In genomic region chr21:33578959-33579542, GRCh38 we compare ENCODE assay signal across 10 cellular contexts. TPM values are rescaled to one million over a fixed set of nuclear protein-coding genes. Genes with fewer than 3 reads are reported as not detected.
DNase-seq lines count a peak whose midpoint lies in the region; ATAC-seq, FAIRE-seq and TF ChIP-seq lines count a peak whose summit lies in the region.
"Had no signal": no experiment of that assay in that cellular context is flagged by ENCODE, and none has a peak within 500 bp of the region (broad histone marks: within the 10 kb centered on the region; RNA-seq: fewer than 3 reads in every experiment).

No MANE protein-coding gene starts in this region.

- H3K27ac Mint-ChIP-seq in neural progenitor cell, result no peak overlapping the region

- H3K4me1 ChIP-seq in GM12878 (ENCODE audit: control insufficient read depth, insufficient read depth, low read length) (no peaks in the 10 kb centered on the region), neural progenitor cell (no peaks in the 10 kb centered on the region)

- TF ChIP-seq POLR2A in NB4 (IDR thresholded peaks at IDR 0.05; ENCODE audit: extremely low read depth, insufficient read length) (no peak), GM12878 (IDR thresholded peaks at IDR 0.05; ENCODE audit: low read depth, low read length) (no peak; the same call in 1 of the 2 replicates)

- in situ Hi-C loops in GM12878 (cut with MboI), result no loop called here

- no peak overlapping the region for H3K27ac ChIP-seq in GM12878 (ENCODE audit: control insufficient read depth, insufficient read depth)
- H3K27ac ChIP-seq in neural progenitor cell, result peak overlapping the region; percentile 69

- H4K20me1 ChIP-seq in GM12878 (ENCODE audit: control insufficient read depth, insufficient read depth) (no peaks in the 10 kb centered on the region), neural progenitor cell (ENCODE audit: low read depth) (peaks cover 12% of the 10 kb centered on the region)

- POLR2A ChIA-PET in GM12878 (lab: Charles Lee), result interaction anchor here (0.6 kb wide), 1 partner anchor 36 kb away, joined by 4 read pairs; no protein-coding TSS in a partner anchor

- H3K9ac ChIP-seq in GM12878 (ENCODE audit: control insufficient read depth, insufficient read depth, low read length) (no peak overlapping the region), neural progenitor cell (no peak overlapping the region)

- no peaks in the 10 kb centered on the region for H3K27me3 Mint-ChIP-seq in neural progenitor cell (ENCODE audit: insufficient read depth, low read depth)

- H3K4me3 ChIP-seq in NB4 (ENCODE audit: low read depth, low read length) (no peak overlapping the region), GM12878 (no peak overlapping the region), neural progenitor cell (no peak overlapping the region)

- H3K4me3 Mint-ChIP-seq in neural progenitor cell, result no peak overlapping the region

- peaks cover 57% of the 10 kb centered on the region for H3F3A ChIP-seq in neural progenitor cell (ENCODE audit: low read depth)

- TF ChIP-seq CTCF in NB4 (IDR thresholded peaks at IDR 0.05; ENCODE audit: low read depth, low read length) (no peak), GM12878 (IDR thresholded peaks at IDR 0.05 in 2 of 3, conservative IDR thresholded peaks at IDR 0.05 in 1 of 3; ENCODE audit: control insufficient read depth in 2 of 3, extremely low read depth in 1 of 3, insufficient read depth in 1 of 3, low read depth in 3 of 3, low read length in 3 of 3) (no peak), neural progenitor cell (IDR thresholded peaks at IDR 0.05) (no peak)

- intact Hi-C loops in GM12878 (cut with micrococcal nuclease; ENCODE audit: unreplicated experiment), result no loop called here

- SMC1A ChIA-PET in GM12878 (lab: Charles Lee; ENCODE audit: uncharacterized antibody, unreplicated experiment), result interaction anchor here (0.8 to 1.1 kb wide), 2 partner anchors 27 to 28 kb away, joined by 3 read pairs; no protein-coding TSS in a partner anchor

- no peak overlapping the region for H2AFZ ChIP-seq in GM12878 (ENCODE audit: control insufficient read depth, low read depth, low read length)
- H2AFZ ChIP-seq in neural progenitor cell (replicated peaks), result no peak overlapping the region

- RAD21 ChIA-PET in GM12878 (lab: Charles Lee; ENCODE audit: unreplicated experiment), result interaction anchor here (1.3 kb wide), 1 partner anchor 9 kb away, joined by 3 read pairs; the partner anchor contains the start of gene DONSON

- FAIRE-seq in GM12878 (lab: Jason Lieb, UNC), result no peak

- peak; percentile 17 for DNase-seq in SKM-1 treated with dmso at 0.1 percent for 144 hours (lab: John Stamatoyannopoulos, UW; ENCODE audit: unreplicated experiment)
- DNase-seq in SKM-1 (lab: John Stamatoyannopoulos, UW; ENCODE audit: unreplicated experiment), result no peak
- DNase-seq in NB4 (ENCODE audit: low read depth), result peak; percentile 52
- no peak for DNase-seq in GM12878 (ENCODE audit: low read depth, low spot score)
- no peak for DNase-seq in neural progenitor cell (ENCODE audit: low spot score)
- DNase-seq: effector CD8-positive, alpha-beta T cell; NCI-H1694 had no signal

- H3K9me3 Mint-ChIP-seq in neural progenitor cell, result no peaks in the 10 kb centered on the region

- 72% methylated on average over 7 of the region's 7 CpGs for WGBS in GM12878 (ENCODE audit: insufficient coverage, insufficient replicate concordance, low lambda C conversion rate, missing lambda C conversion rate)

- no TSS peak for BruUV-seq in GM12878 (replicated peaks; lab: Mats Ljungman, UMichigan)

- H3K4me1 Mint-ChIP-seq in neural progenitor cell, result no peaks in the 10 kb centered on the region

- H3K4me2 ChIP-seq in GM12878 (ENCODE audit: control insufficient read depth, insufficient read depth) (no peak overlapping the region), neural progenitor cell (no peak overlapping the region)

- H3K36me3 ChIP-seq in GM12878 (ENCODE audit: control insufficient read depth in 2 of 2, insufficient read depth in 2 of 2, low read length in 1 of 2), result peaks cover 0 to 18% of the 10 kb centered on the region in 2 experiments; a peak in 1 of 4 replicates
- peaks cover 21% of the 10 kb centered on the region for H3K36me3 ChIP-seq in neural progenitor cell

- H3K36me3 Mint-ChIP-seq in neural progenitor cell, result peaks cover 19% of the 10 kb centered on the region

- H3K9me3 ChIP-seq in GM12878 (replicated peaks; ENCODE audit: control insufficient read depth, insufficient read depth, low read length) (no peaks in the 10 kb centered on the region), neural progenitor cell (ENCODE audit: low read depth) (no peaks in the 10 kb centered on the region)

- H3K79me2 ChIP-seq in GM12878 (ENCODE audit: control insufficient read depth, insufficient read depth, low read length), result no peaks in the 10 kb centered on the region
- H3K79me2 ChIP-seq in neural progenitor cell (ENCODE audit: low read depth), result peaks cover 4% of the 10 kb centered on the region

- TF ChIP-seq EP300 in GM12878 (IDR thresholded peaks at IDR 0.05; ENCODE audit: borderline replicate concordance in 1 of 2, control insufficient read depth in 1 of 2, low read depth in 2 of 2, low read length in 2 of 2), result no peak

- ATAC-seq in GM12878, result peak; percentile 21; the same call in 1 of the 3 replicates
- no peak for ATAC-seq in GM19324 (IDR thresholded peaks at IDR 0.05; ENCODE audit: low FRiP score, unreplicated experiment)
- ATAC-seq in HG02623 (IDR thresholded peaks at IDR 0.05; ENCODE audit: unreplicated experiment), result no peak
- no peak for ATAC-seq in GM18519 (IDR thresholded peaks at IDR 0.05; ENCODE audit: low FRiP score, unreplicated experiment)

- H3K27me3 ChIP-seq in GM12878 (replicated peaks in 1 of 2; ENCODE audit: control insufficient read depth in 2 of 2, insufficient read depth in 2 of 2, low read length in 1 of 2) (no peaks in the 10 kb centered on the region), neural progenitor cell (no peaks in the 10 kb centered on the region)

- no peak for TF ChIP-seq RAD21 in GM12878 (IDR thresholded peaks at IDR 0.05; ENCODE audit: insufficient read depth, low read depth, low read length)

- CTCF ChIA-PET in GM12878 (lab: Yijun Ruan, JAX), result interaction anchor here (0.7 to 0.8 kb wide), 2 partner anchors 30 to 34 kb away, joined by 3 read pairs; no protein-coding TSS in a partner anchor

RNA-seq across cellular contexts. Expression of gene DONSON, which starts 9.4 kb away (rescaled TPM):
- total RNA-seq in GM12878 (2013; cell fraction: nucleolus; rRNA removed), result 25.2 and 30.0 TPM in 2 replicates
- total RNA-seq in GM12878 (2014; rRNA removed), result 28.1 and 29.1 TPM in 2 replicates
- total RNA-seq in GM12878 (2014; rRNA removed; fragmentation: Illumina TruSeq; extraction: Trizol), result 36.3 and 39.1 TPM in 2 replicates
- 21.6 and 23.4 TPM in 2 replicates for total RNA-seq in GM12878 (2021)
- polyA plus RNA-seq in GM12878 (2011; ENCODE audit: low read depth), result 17.2 TPM
- polyA plus RNA-seq in GM12878 (2011; rRNA removed), result 51.2 and 72.5 TPM in 2 replicates
- 24.8 and 27.8 TPM in 2 replicates for polyA plus RNA-seq in GM12878 (2011; cell fraction: cytosol; rRNA removed)
- polyA plus RNA-seq in GM12878 (2011; cell fraction: nucleus; rRNA removed), result 37.1 and 44.0 TPM in 2 replicates
- 27.8 and 39.7 TPM in 2 replicates for polyA plus RNA-seq in GM12878 (2012)
- 40.5 and 51.2 TPM in 2 replicates for polyA plus RNA-seq in GM12878 (2014; fragmentation: Illumina TruSeq; extraction: Trizol)
- 10 to 100 TPM; 13.6 to 25.8 TPM for polyA plus RNA-seq in GM12878 (2014; fragmentation: Nextera tagmentation; extraction: Ambion mirVana)
- polyA plus RNA-seq in GM12878 (2014; rRNA removed), result 23.7 and 26.7 TPM in 2 replicates
- polyA plus RNA-seq in GM12878 (2016; fragmentation: Nextera tagmentation; extraction: Ambion mirVana), result 10 to 100 TPM; 47.3 to 49.3 TPM
- polyA minus RNA-seq in GM12878 (2011; rRNA and poly(A)+ RNA removed), result 32.1 and 37.0 TPM in 2 replicates
- polyA minus RNA-seq in GM12878 (2011; cell fraction: cytosol; rRNA and poly(A)+ RNA removed), result 11.6 and 16.0 TPM in 2 replicates
- polyA minus RNA-seq in GM12878 (2011; cell fraction: nucleus; rRNA and poly(A)+ RNA removed), result 12.9 and 14.5 TPM in 2 replicates
- 41.0 and 67.8 TPM in 2 replicates for total RNA-seq in neural progenitor cell (ENCODE audit: low replicate concordance)

RNA-seq across cellular contexts. Expression of gene SON, which starts 36.2 kb away (rescaled TPM):
- 294 and 296 TPM in 2 replicates for total RNA-seq in GM12878 (2013; cell fraction: nucleolus; rRNA removed)
- total RNA-seq in GM12878 (2014; rRNA removed) (130 and 146 TPM in 2 replicates), GM12878 (2014; rRNA removed; fragmentation: Illumina TruSeq; extraction: Trizol) (122 and 133 TPM in 2 replicates), GM12878 (2021) (250 and 270 TPM in 2 replicates), neural progenitor cell (ENCODE audit: low replicate concordance) (200 and 227 TPM in 2 replicates)
- polyA plus RNA-seq in GM12878 (2011; ENCODE audit: low read depth), result 119 TPM
- polyA plus RNA-seq in GM12878 (2011; rRNA removed) (94.8 and 95.7 TPM in 2 replicates), GM12878 (2014; fragmentation: Illumina TruSeq; extraction: Trizol) (232 and 307 TPM in 2 replicates), GM12878 (2014; fragmentation: Nextera tagmentation; extraction: Ambion mirVana) (100 to 1,000 TPM; 418 to 788 TPM), GM12878 (2014; rRNA removed) (113 and 131 TPM in 2 replicates), GM12878 (2016; fragmentation: Nextera tagmentation; extraction: Ambion mirVana) (100 to 1,000 TPM; 462 to 491 TPM)
- 79.8 and 109 TPM in 2 replicates for polyA plus RNA-seq in GM12878 (2011; cell fraction: cytosol; rRNA removed)
- 266 and 369 TPM in 2 replicates for polyA plus RNA-seq in GM12878 (2011; cell fraction: nucleus; rRNA removed)
- 145 and 206 TPM in 2 replicates for polyA plus RNA-seq in GM12878 (2012)
- polyA minus RNA-seq in GM12878 (2011; rRNA and poly(A)+ RNA removed), result 196 and 218 TPM in 2 replicates
- polyA minus RNA-seq in GM12878 (2011; cell fraction: cytosol; rRNA and poly(A)+ RNA removed), result 76.0 and 102 TPM in 2 replicates
- 107 and 132 TPM in 2 replicates for polyA minus RNA-seq in GM12878 (2011; cell fraction: nucleus; rRNA and poly(A)+ RNA removed)

RNA-seq across cellular contexts. Expression of gene GART, which starts 37.1 kb away (rescaled TPM):
- total RNA-seq in GM12878 (2013; cell fraction: nucleolus; rRNA removed), result 305 and 315 TPM in 2 replicates
- total RNA-seq in GM12878 (2014; rRNA removed) (96.6 and 104 TPM in 2 replicates), GM12878 (2014; rRNA removed; fragmentation: Illumina TruSeq; extraction: Trizol) (115 and 116 TPM in 2 replicates), GM12878 (2021) (142 and 145 TPM in 2 replicates), neural progenitor cell (ENCODE audit: low replicate concordance) (108 and 129 TPM in 2 replicates)
- polyA plus RNA-seq in GM12878 (2011; ENCODE audit: low read depth), result 39.3 TPM
- polyA plus RNA-seq in GM12878 (2011; rRNA removed) (44.7 and 52.5 TPM in 2 replicates), GM12878 (2014; fragmentation: Illumina TruSeq; extraction: Trizol) (150 and 157 TPM in 2 replicates), GM12878 (2014; fragmentation: Nextera tagmentation; extraction: Ambion mirVana) (10 to 100 TPM; 74.8 to 80.3 TPM), GM12878 (2014; rRNA removed) (64.0 and 68.3 TPM in 2 replicates), GM12878 (2016; fragmentation: Nextera tagmentation; extraction: Ambion mirVana) (100 to 1,000 TPM; 177 to 178 TPM)
- polyA plus RNA-seq in GM12878 (2011; cell fraction: cytosol; rRNA removed), result 29.1 and 34.3 TPM in 2 replicates
- polyA plus RNA-seq in GM12878 (2011; cell fraction: nucleus; rRNA removed), result 54.0 and 74.7 TPM in 2 replicates
- 39.5 and 49.2 TPM in 2 replicates for polyA plus RNA-seq in GM12878 (2012)
- 35.4 and 42.8 TPM in 2 replicates for polyA minus RNA-seq in GM12878 (2011; rRNA and poly(A)+ RNA removed)
- 21.5 and 28.3 TPM in 2 replicates for polyA minus RNA-seq in GM12878 (2011; cell fraction: cytosol; rRNA and poly(A)+ RNA removed)
- 31.3 and 44.2 TPM in 2 replicates for polyA minus RNA-seq in GM12878 (2011; cell fraction: nucleus; rRNA and poly(A)+ RNA removed)

Comparison
In these comparisons a context has a peak if more than half of its experiments do, and no peak if none do; other contexts are left out.
1. DNase-seq: peak in SKM-1 treated with dmso at 0.1 percent for 144 hours (single experiment) and NB4 (single experiment); none in SKM-1 (single experiment), GM12878 (single experiment) and neural progenitor cell (single experiment).